In genomic region chr12:77368379-77368778, GRCh38 we compare ENCODE assay signal across 5 cellular contexts.
"Had no signal": no experiment of that assay in that cellular context is flagged by ENCODE, and none has a peak within 500 bp of the region (broad histone marks: within the 10 kb centered on the region; RNA-seq: fewer than 3 reads in every experiment).

No MANE protein-coding gene starts in this region.

- DNase-seq: IMR-90, KBM-7 had no signal

- H3K4me3 ChIP-seq: K562 had no signal

- ATAC-seq: HepG2, K562 had no signal

- H3K27ac ChIP-seq: HL-60 had no signal
